ENCODE assay signal across 8 cellular contexts in genomic region chr2:206084468-206084869, GRCh38. TPM values are rescaled to one million over a fixed set of nuclear protein-coding genes. Genes with fewer than 3 reads are reported as not detected.
DNase-seq lines count a peak whose midpoint lies in the region; ATAC-seq and TF ChIP-seq lines count a peak whose summit lies in the region.

No MANE protein-coding gene starts in this region.

- H3K36me3 ChIP-seq in ACC112 (ENCODE audit: insufficient read depth, low read length) (no peaks in the 10 kb centered on the region), muscle layer of duodenum (ENCODE audit: control insufficient read depth in 1 of 2, insufficient read depth in 2 of 2, low read length in 2 of 2) (peaks cover 0 to 5% of the 10 kb centered on the region in 2 donors)

- peaks cover 64% of the 10 kb centered on the region for H3K79me2 ChIP-seq in ACC112 (ENCODE audit: control insufficient read depth, insufficient read depth, low read length, unreplicated experiment)

- H3K4me1 Mint-ChIP-seq in activated T-cell treated with anti-CD3 and anti-CD28 coated beads, Interleukin-2, amount 50 U/mL, for 72 hours (ENCODE audit: low read depth) = peaks cover 31% of the 10 kb centered on the region
- H3K4me1 Mint-ChIP-seq in type B pancreatic cell (ENCODE audit: unreplicated experiment) = peaks cover 34% of the 10 kb centered on the region

- H3K4me1 ChIP-seq in ACC112 (ENCODE audit: control insufficient read depth, insufficient read depth, low read length, unreplicated experiment) (peaks cover 10% of the 10 kb centered on the region), muscle layer of duodenum (ENCODE audit: control insufficient read depth in 1 of 2, insufficient read depth in 2 of 2, low read length in 2 of 2) (peaks cover 0 to 11% of the 10 kb centered on the region in 2 donors)

- H3K27ac ChIP-seq in ACC112 (ENCODE audit: low read depth, low read length) (peak overlapping the region; percentile 91), muscle layer of duodenum (ENCODE audit: low read length) (peak overlapping the region; percentile 99)

- H3K4me3 ChIP-seq in ACC112 (ENCODE audit: low read depth, low read length) = peak overlapping the region; percentile 94
- peak overlapping the region; percentile 92 for H3K4me3 ChIP-seq in GM12865 (ENCODE audit: low read depth, low read length)
- H3K4me3 ChIP-seq in fibroblast of the aortic adventitia (ENCODE audit: low read depth, low read length) = peak overlapping the region; percentile 65
- H3K4me3 ChIP-seq in muscle layer of duodenum (ENCODE audit: low read depth in 1 of 2, low read length in 2 of 2) = peak overlapping the region; percentile 86 to 98

- DNase-seq in GM12865 (ENCODE audit: low read depth) = peak; percentile 24
- peak; percentile 59 for DNase-seq in NCI-H2227 treated with DMSO at 0.1 percent for 48 hours (lab: John Stamatoyannopoulos, UW)
- DNase-seq in activated T-cell treated with anti-CD3 and anti-CD28 coated beads, Interleukin-2, amount 50 U/mL, for 72 hours = peak; percentile 15 to 17
- DNase-seq in fibroblast of the aortic adventitia (ENCODE audit: low read depth) = peak; percentile 74
- no peak for DNase-seq in type B pancreatic cell (ENCODE audit: extremely low spot score, unreplicated experiment)

- TF ChIP-seq CTCF in GM12865 (IDR thresholded peaks at IDR 0.05; ENCODE audit: insufficient read depth, low read depth, low read length, missing control alignments) (no peak), fibroblast of the aortic adventitia (IDR thresholded peaks at IDR 0.05; ENCODE audit: insufficient read depth, low read length) (no peak), type B pancreatic cell (conservative IDR thresholded peaks at IDR 0.05) (no peak)

- no peaks in the 10 kb centered on the region for H3K9me3 ChIP-seq in muscle layer of duodenum (ENCODE audit: control insufficient read depth in 1 of 2, low read length in 2 of 2)

- peak overlapping the region; percentile 65 for H2AFZ ChIP-seq in ACC112 (ENCODE audit: low read length, unreplicated experiment)

- H3K9me3 Mint-ChIP-seq in activated T-cell treated with anti-CD3 and anti-CD28 coated beads, Interleukin-2, amount 50 U/mL, for 72 hours = no peaks in the 10 kb centered on the region
- H3K9me3 Mint-ChIP-seq in type B pancreatic cell = no peaks in the 10 kb centered on the region

- no peaks in the 10 kb centered on the region for H3K27me3 Mint-ChIP-seq in activated T-cell treated with anti-CD3 and anti-CD28 coated beads, Interleukin-2, amount 50 U/mL, for 72 hours (ENCODE audit: low read depth)
- H3K27me3 Mint-ChIP-seq in type B pancreatic cell = no peaks in the 10 kb centered on the region

- H3K27me3 ChIP-seq in ACC112 (ENCODE audit: insufficient read depth, low read length) (no peaks in the 10 kb centered on the region), muscle layer of duodenum (ENCODE audit: low read depth, low read length) (no peaks in the 10 kb centered on the region)

- peak overlapping the region; percentile 99 for H3K4me3 Mint-ChIP-seq in activated T-cell treated with anti-CD3 and anti-CD28 coated beads, Interleukin-2, amount 50 U/mL, for 72 hours
- H3K4me3 Mint-ChIP-seq in type B pancreatic cell = peak overlapping the region; percentile 99

- peaks cover 6 to 11% of the 10 kb centered on the region in 2 donors for H3K36me3 Mint-ChIP-seq in activated T-cell treated with anti-CD3 and anti-CD28 coated beads, Interleukin-2, amount 50 U/mL, for 72 hours (ENCODE audit: insufficient read depth in 2 of 2)
- peaks cover 11% of the 10 kb centered on the region for H3K36me3 Mint-ChIP-seq in type B pancreatic cell

- ATAC-seq in activated T-cell treated with anti-CD3 and anti-CD28 coated beads, Interleukin-2, amount 50 U/mL, for 72 hours (replicated peaks in 1 of 2) = no peak
- ATAC-seq in HG03571 (IDR thresholded peaks at IDR 0.05; ENCODE audit: unreplicated experiment) = no peak

- peak overlapping the region; percentile 98 for H3K27ac Mint-ChIP-seq in activated T-cell treated with anti-CD3 and anti-CD28 coated beads, Interleukin-2, amount 50 U/mL, for 72 hours
- H3K27ac Mint-ChIP-seq in type B pancreatic cell = peak overlapping the region; percentile 95

RNA-seq across cellular contexts. Expression of gene INO80D, which starts 1.5 kb away (rescaled TPM):
- 10 to 100 TPM; 30.2 to 32.2 TPM for total RNA-seq in activated T-cell treated with anti-CD3 and anti-CD28 coated beads, Interleukin-2, amount 50 U/mL, for 72 hours
- total RNA-seq in fibroblast of the aortic adventitia (ENCODE audit: low replicate concordance) (4.7 and 12.0 TPM in 2 replicates), type B pancreatic cell (ENCODE audit: low replicate concordance) (20.4 and 21.0 TPM in 2 replicates)
